9 cellular contexts compared by ENCODE assay signal in the genomic region with DNA sequence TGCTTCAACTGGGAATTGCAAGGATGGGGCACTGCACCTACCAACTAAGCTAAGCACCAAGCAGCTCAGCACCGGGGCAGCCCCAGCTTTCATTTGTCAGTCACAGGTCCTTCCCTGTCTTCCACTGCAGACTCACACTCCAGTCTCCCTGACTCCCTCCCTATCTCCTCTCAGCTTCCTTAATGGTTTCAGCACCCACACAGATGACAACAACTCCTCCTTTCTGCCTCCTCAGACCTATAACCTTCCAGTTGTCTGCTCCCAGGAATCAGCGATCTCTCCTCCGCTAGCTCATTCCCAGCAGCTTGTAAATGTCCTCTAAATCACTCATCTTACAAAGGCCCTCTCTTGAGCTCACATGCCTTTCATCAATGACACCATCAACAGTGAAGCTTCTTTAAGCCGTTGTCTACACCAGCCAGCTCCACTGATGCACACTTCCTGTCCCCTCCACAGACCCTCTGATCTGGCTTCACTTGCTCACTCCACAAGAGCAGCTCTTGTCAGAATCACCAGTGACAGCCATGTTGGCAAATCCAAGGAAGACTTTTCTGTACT. TPM values are rescaled to one million over a fixed set of nuclear protein-coding genes. Genes with fewer than 3 reads are reported as not detected.
DNase-seq lines count a peak whose midpoint lies in the region; ATAC-seq and TF ChIP-seq lines count a peak whose summit lies in the region.
"Had no signal": no experiment of that assay in that cellular context is flagged by ENCODE, and none has a peak within 500 bp of the region (broad histone marks: within the 10 kb centered on the region; RNA-seq: fewer than 3 reads in every experiment).

No MANE protein-coding gene starts in this region.

- no peak for TF ChIP-seq CTCF in DND-41 (IDR thresholded peaks at IDR 0.05; ENCODE audit: borderline replicate concordance, extremely low read depth, low read length, poor library complexity, severe bottlenecking)
- no peak for TF ChIP-seq CTCF in OCI-LY7 (conservative IDR thresholded peaks at IDR 0.05; ENCODE audit: low read length)
- no peak for TF ChIP-seq CTCF in ascending aorta (IDR thresholded peaks at IDR 0.05)

- no peak overlapping the region for H3K4me3 ChIP-seq in DND-41 (ENCODE audit: low read depth in 1 of 2, low read length in 2 of 2)
- no peak overlapping the region for H3K4me3 ChIP-seq in GM23248
- no peak overlapping the region for H3K4me3 ChIP-seq in OCI-LY7 (ENCODE audit: low read depth, low read length, poor library complexity, severe bottlenecking)
- H3K4me3 ChIP-seq in ascending aorta, result no peak overlapping the region

- H4K20me1 ChIP-seq in DND-41 (ENCODE audit: insufficient read depth, low read length) (peaks cover 36% of the 10 kb centered on the region), GM23248 (ENCODE audit: insufficient read depth) (peaks cover 5% of the 10 kb centered on the region; the same call in 1 of the 2 replicates), OCI-LY7 (ENCODE audit: insufficient read depth, low read length) (peaks cover 4% of the 10 kb centered on the region; the same call in 1 of the 2 replicates)

- CTCF ChIA-PET in OCI-LY7 (lab: Charles Lee; ENCODE audit: unreplicated experiment), result interaction anchor here (0.9 to 1.2 kb wide), 2 partner anchors 9 to 20 kb away, joined by 3 to 4 read pairs; no protein-coding TSS in a partner anchor

- H3K9ac ChIP-seq in DND-41 (ENCODE audit: low read depth, low read length), result no peak overlapping the region
- no peak overlapping the region for H3K9ac ChIP-seq in GM23248

- 0 out of 2 replicates have a peak, but pooled peaks cover 5% of the 10 kb centered on the region for H3F3A ChIP-seq in GM23248 (ENCODE audit: insufficient read depth)

- no peaks in the 10 kb centered on the region for H3K9me2 ChIP-seq in GM23248 (ENCODE audit: insufficient read depth)
- H3K9me2 ChIP-seq in OCI-LY7 (ENCODE audit: insufficient read depth, low read length), result no peaks in the 10 kb centered on the region

- H3K36me3 ChIP-seq in DND-41 (ENCODE audit: insufficient read depth, low read length) (peaks cover 10% of the 10 kb centered on the region), GM23248 (ENCODE audit: low read depth) (peaks cover 6% of the 10 kb centered on the region; the same call in 1 of the 2 replicates), OCI-LY7 (ENCODE audit: insufficient read depth, low read length) (peaks cover 28% of the 10 kb centered on the region), ascending aorta (peaks cover 6% of the 10 kb centered on the region in 2 donors)

- H3K4me1 ChIP-seq in DND-41 (ENCODE audit: insufficient read depth, low read length) (peaks cover 12% of the 10 kb centered on the region), GM23248 (ENCODE audit: insufficient read depth) (no peaks in the 10 kb centered on the region), OCI-LY7 (ENCODE audit: insufficient read depth, low read length, poor library complexity, severe bottlenecking) (peaks cover 18% of the 10 kb centered on the region), ascending aorta (peaks cover 0 to 4% of the 10 kb centered on the region in 2 donors)

- H3K9me3 ChIP-seq in DND-41 (ENCODE audit: insufficient read depth, low read length, severe bottlenecking) (no peaks in the 10 kb centered on the region), GM23248 (ENCODE audit: low read depth) (no peaks in the 10 kb centered on the region), OCI-LY7 (ENCODE audit: low read length) (no peaks in the 10 kb centered on the region), ascending aorta (no peaks in the 10 kb centered on the region)

- BruUV-seq in OCI-LY7 (replicated peaks; lab: Mats Ljungman, UMichigan), result no TSS peak

- H3K27me3 ChIP-seq in DND-41 (ENCODE audit: insufficient read depth, low read length, poor library complexity) (no peaks in the 10 kb centered on the region), GM23248 (replicated peaks; ENCODE audit: insufficient read depth) (no peaks in the 10 kb centered on the region), ascending aorta (no peaks in the 10 kb centered on the region)

- H3K4me2 ChIP-seq in DND-41 (ENCODE audit: insufficient read depth, low read length), result no peak overlapping the region
- no peak overlapping the region for H3K4me2 ChIP-seq in GM23248 (ENCODE audit: unreplicated experiment)
- H3K4me2 ChIP-seq in OCI-LY7 (ENCODE audit: low read length), result peak overlapping the region; percentile 44

- ATAC-seq in DND-41 (ENCODE audit: insufficient read depth, low read depth), result peak; percentile 95
- ATAC-seq in HG03469 (IDR thresholded peaks at IDR 0.05; ENCODE audit: unreplicated experiment), result no peak

- POLR2A ChIA-PET in OCI-LY7 (lab: Charles Lee), result interaction anchor here (0.5 to 1.7 kb wide), 6 partner anchors 10 to 731 kb away, joined by 3 to 5 read pairs (median 4); no protein-coding TSS in a partner anchor

- peak overlapping the region; percentile 49 for H3K27ac ChIP-seq in DND-41 (ENCODE audit: low read length)
- H3K27ac ChIP-seq in GM23248, result no peak overlapping the region
- peak overlapping the region; percentile 27 for H3K27ac ChIP-seq in OCI-LY7 (ENCODE audit: low read depth, low read length, poor library complexity, severe bottlenecking)
- H3K27ac ChIP-seq in ascending aorta, result no peak overlapping the region

- intact Hi-C loops in OCI-LY7 (cut with micrococcal nuclease; ENCODE audit: unreplicated experiment) (no loop called here), ascending aorta (cut with DNase I) (no loop called here)

- H2AFZ ChIP-seq in DND-41 (ENCODE audit: low read depth, low read length) (no peak overlapping the region), GM23248 (no peak overlapping the region), OCI-LY7 (ENCODE audit: low read length) (no peak overlapping the region)

- in situ Hi-C loops in GM23248 (cut with MboI), result no loop called here

- DNase-seq in DND-41 (peak; percentile 49), GM23248 (peak; percentile 10), OCI-LY7 (ENCODE audit: low spot score) (peak; percentile 62), left kidney (ENCODE audit: low read depth, low spot score) (peak; percentile 39), ascending aorta (ENCODE audit: low spot score in 2 of 2) (no peak), epidermal melanocyte (ENCODE audit: insufficient read length, low spot score) (no peak), putamen (ENCODE audit: low spot score) (no peak)
- DNase-seq: NCI-H526 had no signal

- H3K79me2 ChIP-seq in DND-41 (ENCODE audit: insufficient read depth, low read length) (peaks cover 90% of the 10 kb centered on the region), GM23248 (ENCODE audit: insufficient read depth) (peaks cover 100% of the 10 kb centered on the region), OCI-LY7 (ENCODE audit: insufficient read depth, low read depth, low read length) (peaks cover 22% of the 10 kb centered on the region; the same call in 1 of the 2 replicates)

- 43 to 47% methylated on average over 4 of the region's 4 CpGs for WGBS in GM23248 (ENCODE audit: low coverage in 1 of 2, low lambda C conversion rate in 2 of 2, missing lambda C conversion rate in 2 of 2), 2 experiments

RNA-seq across cellular contexts. Expression of gene CLASP1, which starts 32.1 kb away (rescaled TPM):
- total RNA-seq in GM23248 (2014; rRNA removed; shearing (Covaris generic)), result 37.4 and 41.0 TPM in 2 replicates
- polyA plus RNA-seq in GM23248 (2016; fragmentation: Nextera tagmentation; extraction: Ambion mirVana), result 17.0 and 20.1 TPM in 2 replicates
- total RNA-seq in OCI-LY7 (2014; rRNA removed; shearing (Covaris generic)), result 32.6 and 33.8 TPM in 2 replicates
- 65.4 and 72.4 TPM in 2 replicates for total RNA-seq in OCI-LY7 (2022)
- 78.0 TPM for total RNA-seq in ascending aorta

Comparison
In these comparisons a context has a peak if more than half of its experiments do, and no peak if none do; other contexts are left out.
1. DNase-seq: peak in DND-41 (single experiment), GM23248 (single experiment), OCI-LY7 (single experiment) and left kidney (single experiment); none in ascending aorta (0 of 2), epidermal melanocyte (single experiment) and putamen (single experiment).
2. H3K27ac ChIP-seq: peak in DND-41 (single experiment) and OCI-LY7 (single experiment); none in GM23248 (single experiment) and ascending aorta (0 of 2).